8 cellular contexts compared by ENCODE assay signal in the genomic region with DNA sequence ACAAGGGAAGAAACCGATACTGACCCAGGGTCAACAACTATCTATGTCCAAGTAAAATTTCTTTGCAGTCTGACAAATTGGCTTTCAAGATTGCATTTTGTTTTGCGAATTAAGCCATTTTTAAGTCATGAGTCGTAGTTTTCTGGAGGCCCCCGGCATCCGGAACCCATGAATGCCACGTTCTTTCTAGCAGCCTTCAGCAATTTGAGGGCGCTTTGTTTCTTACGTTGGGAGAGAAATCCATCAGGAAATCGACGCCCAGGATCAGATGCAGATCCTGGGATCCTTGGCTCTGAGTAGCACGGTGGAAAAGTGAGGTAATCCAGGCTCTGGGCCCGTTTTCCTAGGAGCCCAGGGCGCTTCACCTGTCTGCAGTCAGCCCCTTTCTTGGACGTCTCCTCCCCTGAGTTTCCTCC. TPM values are rescaled to one million over a fixed set of nuclear protein-coding genes. Genes with fewer than 3 reads are reported as not detected.
DNase-seq lines count a peak whose midpoint lies in the region; ATAC-seq, FAIRE-seq and TF ChIP-seq lines count a peak whose summit lies in the region.

No MANE protein-coding gene starts in this region.

- no peak for DNase-seq in A673 (ENCODE audit: low spot score)
- peak; percentile 38 for DNase-seq in GM13977 (ENCODE audit: low spot score)
- DNase-seq in astrocyte (ENCODE audit: low read depth), result no peak
- no peak for DNase-seq in tibial artery
- DNase-seq in H4 (ENCODE audit: low spot score), result no peak
- no peak for DNase-seq in sciatic nerve (ENCODE audit: low spot score)

- ATAC-seq in HG03460 (IDR thresholded peaks at IDR 0.05; ENCODE audit: unreplicated experiment), result peak; percentile 1
- ATAC-seq in sciatic nerve, result no peak

- H3K4me1 Mint-ChIP-seq in astrocyte (ENCODE audit: low read depth, unreplicated experiment), result peaks cover 10% of the 10 kb centered on the region

- no peaks in the 10 kb centered on the region for H3K9me3 Mint-ChIP-seq in astrocyte (ENCODE audit: unreplicated experiment)

- 3% methylated on average over 14 of the region's 14 CpGs for WGBS in liver

- peak in 1 of 2 donors; percentile 21 for TF ChIP-seq RAD21 in liver (IDR thresholded peaks at IDR 0.05)

- H2AFZ ChIP-seq in astrocyte (ENCODE audit: low read depth, low read length), result peak overlapping the region; percentile 89

- no peaks in the 10 kb centered on the region for H3K27me3 ChIP-seq in A673 (replicated peaks; ENCODE audit: insufficient read depth, low read depth, low read length, poor library complexity)
- no peaks in the 10 kb centered on the region for H3K27me3 ChIP-seq in astrocyte (ENCODE audit: insufficient read depth, low read length)
- H3K27me3 ChIP-seq in liver (ENCODE audit: control insufficient read depth in 4 of 4, insufficient read depth in 4 of 4, low read length in 3 of 4), result no peaks in the 10 kb centered on the region
- no peaks in the 10 kb centered on the region for H3K27me3 ChIP-seq in tibial artery

- H3K36me3 Mint-ChIP-seq in astrocyte (ENCODE audit: low read depth, unreplicated experiment), result no peaks in the 10 kb centered on the region

- H3K4me1 ChIP-seq in A673 (ENCODE audit: insufficient read depth, low read length, poor library complexity, severe bottlenecking) (peaks cover 19% of the 10 kb centered on the region), astrocyte (ENCODE audit: insufficient read depth, low read length) (peaks cover 8% of the 10 kb centered on the region), liver (ENCODE audit: control insufficient read depth in 4 of 4, insufficient read depth in 4 of 4, low read length in 3 of 4) (peaks cover 2 to 23% (median 14%) of the 10 kb centered on the region in 4 donors), tibial artery (peaks cover 0 to 15% (median 7%) of the 10 kb centered on the region in 4 donors)

- TSS peak; percentile 79 for BruUV-seq in A673 (replicated peaks; lab: Mats Ljungman, UMichigan)

- H3K4me2 ChIP-seq in astrocyte (ENCODE audit: low read length), result peak overlapping the region; percentile 92

- H3K9me3 ChIP-seq in A673 (ENCODE audit: low read depth, low read length, poor library complexity, severe bottlenecking) (no peaks in the 10 kb centered on the region), astrocyte (ENCODE audit: insufficient read depth, low read depth, low read length) (no peaks in the 10 kb centered on the region), liver (ENCODE audit: control insufficient read depth in 4 of 4, low read length in 3 of 4) (no peaks in the 10 kb centered on the region), tibial artery (no peaks in the 10 kb centered on the region)

- TF ChIP-seq CTCF in A673 (conservative IDR thresholded peaks at IDR 0.05; ENCODE audit: low read depth, low read length) (no peak), GM13977 (IDR thresholded peaks at IDR 0.05; ENCODE audit: extremely low read depth, insufficient read depth, missing control alignments) (no peak), astrocyte (IDR thresholded peaks at IDR 0.05; ENCODE audit: insufficient read depth, low read depth, low read length) (no peak), liver (IDR thresholded peaks at IDR 0.05; ENCODE audit: low read depth, low read length, missing input control) (no peak), tibial artery (IDR thresholded peaks at IDR 0.05) (no peak)

- H3K4me3 ChIP-seq in A673 (ENCODE audit: low read depth, low read length, poor library complexity, severe bottlenecking), result peak overlapping the region; percentile 77
- peak overlapping the region; percentile 81 for H3K4me3 ChIP-seq in astrocyte (ENCODE audit: insufficient read depth, low read depth, low read length)
- H3K4me3 ChIP-seq in liver (ENCODE audit: low read depth in 1 of 3, low read length in 3 of 3), result peak overlapping the region; percentile 81 to 96 (median 83)
- H3K4me3 ChIP-seq in tibial artery, result peak overlapping the region; percentile 93 to 96

- POLR2A ChIA-PET in A673 (lab: Charles Lee; ENCODE audit: low non-redundant PET), result no interaction called here

- CTCF ChIA-PET in A673 (lab: Charles Lee), result no interaction called here

- peak overlapping the region; percentile 94 for H3K9ac ChIP-seq in astrocyte (ENCODE audit: low read length)
- peak overlapping the region; percentile 87 to 95 for H3K9ac ChIP-seq in liver (ENCODE audit: low read depth in 1 of 2, low read length in 2 of 2)

- H3K27ac ChIP-seq in A673 (ENCODE audit: low read depth, low read length, poor library complexity, severe bottlenecking), result peak overlapping the region; percentile 81
- H3K27ac ChIP-seq in astrocyte (ENCODE audit: low read depth, low read length), result peak overlapping the region; percentile 75
- peak overlapping the region; percentile 80 to 94 for H3K27ac ChIP-seq in liver (ENCODE audit: low read depth in 1 of 2, low read length in 2 of 2)
- peak overlapping the region; percentile 74 to 82 for H3K27ac ChIP-seq in tibial artery

- peaks cover 45% of the 10 kb centered on the region for H3K79me2 ChIP-seq in astrocyte (ENCODE audit: insufficient read depth, low read length)

- peak overlapping the region; percentile 83 for H3K27ac Mint-ChIP-seq in astrocyte (ENCODE audit: unreplicated experiment)

- H3K4me3 Mint-ChIP-seq in astrocyte (ENCODE audit: unreplicated experiment), result peak overlapping the region; percentile 92

- peaks cover 20% of the 10 kb centered on the region for H4K20me1 ChIP-seq in astrocyte (ENCODE audit: insufficient read depth, low read length)

- H3K27me3 Mint-ChIP-seq in astrocyte (ENCODE audit: low read depth, unreplicated experiment), result no peaks in the 10 kb centered on the region

- in situ Hi-C loops in GM13977 (cut with MboI; ENCODE audit: low pct_unique_long_range_greater_than_20kb, low sequenced_read_pairs, unreplicated experiment), result no loop called here

- no peaks in the 10 kb centered on the region for H3K36me3 ChIP-seq in A673 (ENCODE audit: insufficient read depth, low read length, poor library complexity, severe bottlenecking)
- no peaks in the 10 kb centered on the region for H3K36me3 ChIP-seq in astrocyte (ENCODE audit: insufficient read depth, low read length)
- no peaks in the 10 kb centered on the region for H3K36me3 ChIP-seq in liver (ENCODE audit: control insufficient read depth in 4 of 4, insufficient read depth in 3 of 4, low read depth in 1 of 4, low read length in 3 of 4)
- H3K36me3 ChIP-seq in tibial artery, result no peaks in the 10 kb centered on the region

- intact Hi-C loops in A673 (cut with micrococcal nuclease; ENCODE audit: unreplicated experiment) (no loop called here), tibial artery (cut with DNase I; ENCODE audit: low total_unique reads) (loop anchor here (10.0 kb wide), 1 partner anchor 107 kb away; a partner anchor contains a TSS), sciatic nerve (cut with DNase I) (no loop called here)

- FAIRE-seq in astrocyte (lab: Jason Lieb, UNC), result no peak

TF ChIP-seq in liver, 16 proteins besides CTCF, POLR2A, EP300 and RAD21:
- TF ChIP-seq EGR1 (IDR thresholded peaks at IDR 0.05; ENCODE audit: low read depth in 2 of 2) (no peak), YY1 (IDR thresholded peaks at IDR 0.05) (peak; percentile 10), HNF4A (conservative IDR thresholded peaks at IDR 0.05) (peak in 1 of 2 donors; percentile 17)
TF ChIP-seq in liver: peak in this region for 2.

RNA-seq across cellular contexts. Expression of a gene that starts 0.3 kb away (rescaled TPM):
- total RNA-seq in A673 (2021) (65.9 and 98.5 TPM in 2 replicates), astrocyte (46.6 and 66.0 TPM in 2 replicates), liver (10 to 100 TPM; 14.2 to 18.6 TPM), sciatic nerve (8.5 TPM)
- 10 to 100 TPM; 35.0 to 66.3 TPM for polyA plus RNA-seq in liver
- 53.1 and 68.9 TPM in 2 replicates for total RNA-seq in H4 (2014; rRNA removed; shearing (Covaris generic))

RNA-seq across cellular contexts. Expression of a gene that starts 40.2 kb away (rescaled TPM):
- total RNA-seq in A673 (2021) (63.4 and 64.9 TPM in 2 replicates), astrocyte (31.7 and 39.1 TPM in 2 replicates), liver (10 to 100 TPM; 12.3 to 46.4 TPM), sciatic nerve (46.7 TPM)
- polyA plus RNA-seq in liver, result 10 to 100 TPM; 16.0 to 26.2 TPM
- 19.7 and 25.1 TPM in 2 replicates for total RNA-seq in H4 (2014; rRNA removed; shearing (Covaris generic))
